In genomic region chr7:157832866-157833607, GRCh38 we compare ENCODE assay signal across 21 cellular contexts.
"Had no signal": no experiment of that assay in that cellular context is flagged by ENCODE, and none has a peak within 500 bp of the region (broad histone marks: within the 10 kb centered on the region; RNA-seq: fewer than 3 reads in every experiment).

No MANE protein-coding gene starts in this region.

- ATAC-seq: Right ventricle myocardium inferior had no signal

- H3K27ac ChIP-seq: SJSA1, SK-N-MC had no signal

- H3K36me3 ChIP-seq: MG63, SJSA1 had no signal

- FAIRE-seq: RCC 7860 had no signal

- H3K9me3 ChIP-seq: MG63 had no signal

- DNase-seq: KBM-7, MG63, NCI-H1092, NCI-H1105 treated with DMSO at 0.1 percent for 48 hours, NCI-H1417 treated with DMSO at 0.1 percent for 48 hours, NCI-H146, NCI-H1694 treated with DMSO at 0.1 percent for 48 hours, NCI-H1930, NCI-H2081 treated with DMSO at 0.1 percent for 48 hours, NCI-H2171, NCI-H226, NCI-H446, NCI-H510A, NCI-H524 treated with DMSO at 0.1 percent for 48 hours, NCI-H69, NCI-H774, SIG-M5 had no signal

- H3K27me3 ChIP-seq: MG63, SJSA1 had no signal

- H3K4me3 ChIP-seq: MG63, SJSA1, SK-N-MC had no signal

- H3K4me1 ChIP-seq: SJSA1 had no signal
